ENCODE assay signal across 10 cellular contexts in genomic region chr1:159177273-159177907, GRCh38. TPM values are rescaled to one million over a fixed set of nuclear protein-coding genes. Genes with fewer than 3 reads are reported as not detected.
DNase-seq lines count a peak whose midpoint lies in the region; TF ChIP-seq lines count a peak whose summit lies in the region.
"Had no signal": no experiment of that assay in that cellular context is flagged by ENCODE, and none has a peak within 500 bp of the region (broad histone marks: within the 10 kb centered on the region; RNA-seq: fewer than 3 reads in every experiment).

No MANE protein-coding gene starts in this region.

- TF ChIP-seq CTCF in MCF 10A (IDR thresholded peaks at IDR 0.05; ENCODE audit: unreplicated experiment) (no peak), breast epithelium (IDR thresholded peaks at IDR 0.05) (no peak), prostate gland (IDR thresholded peaks at IDR 0.05) (no peak), lower leg skin (IDR thresholded peaks at IDR 0.05) (no peak)

- no peak overlapping the region for H3K27ac Mint-ChIP-seq in MCF 10A (ENCODE audit: low read depth, unreplicated experiment)
- H3K27ac Mint-ChIP-seq: CD8-positive, alpha-beta memory T cell had no signal

- no peaks in the 10 kb centered on the region for H3K4me1 ChIP-seq in breast epithelium
- no peaks in the 10 kb centered on the region for H3K4me1 ChIP-seq in prostate gland (replicated peaks)

- peaks cover 88% of the 10 kb centered on the region for H3K36me3 Mint-ChIP-seq in MCF 10A (ENCODE audit: insufficient read depth, unreplicated experiment)

- H3K27me3 Mint-ChIP-seq in MCF 10A (ENCODE audit: insufficient read depth, unreplicated experiment): peaks cover 35% of the 10 kb centered on the region

- no peaks in the 10 kb centered on the region for H3K9me3 Mint-ChIP-seq in MCF 10A (ENCODE audit: unreplicated experiment)
- H3K9me3 Mint-ChIP-seq: CD8-positive, alpha-beta memory T cell had no signal

- H3K27ac ChIP-seq in breast epithelium: no peak overlapping the region
- no peak overlapping the region for H3K27ac ChIP-seq in prostate gland
- H3K27ac ChIP-seq: VCaP had no signal

- H3K36me3 ChIP-seq in breast epithelium (no peaks in the 10 kb centered on the region), prostate gland (no peaks in the 10 kb centered on the region)

- H3K27me3 ChIP-seq in breast epithelium (peaks cover 0 to 33% of the 10 kb centered on the region in 2 donors), prostate gland (replicated peaks; ENCODE audit: insufficient read depth) (peaks cover 13% of the 10 kb centered on the region)

- intact Hi-C loops in MCF 10A (cut with micrococcal nuclease): no loop called here
- intact Hi-C loops in breast epithelium (cut with DNase I; ENCODE audit: low total_unique reads): no loop called here
- intact Hi-C loops in prostate gland (cut with DNase I): no loop called here
- intact Hi-C loops in lower leg skin (cut with DNase I; ENCODE audit: low total_unique reads): no loop called here

- TF ChIP-seq POLR2A in breast epithelium (IDR thresholded peaks at IDR 0.05) (no peak), prostate gland (IDR thresholded peaks at IDR 0.05) (no peak), lower leg skin (IDR thresholded peaks at IDR 0.05) (no peak)

- H3K4me3 ChIP-seq in breast epithelium (no peak overlapping the region), prostate gland (no peak overlapping the region), lower leg skin (ENCODE audit: low read depth, poor library complexity, severe bottlenecking) (no peak overlapping the region)

- POLR2A ChIA-PET in MCF 10A (lab: Yijun Ruan, JAX): interaction anchor here (0.7 to 1.1 kb wide), 3 partner anchors 13 to 31 kb away, joined by 3 to 4 read pairs (median 3); no protein-coding TSS in a partner anchor

- H3K4me3 Mint-ChIP-seq in MCF 10A (ENCODE audit: unreplicated experiment): no peak overlapping the region
- H3K4me3 Mint-ChIP-seq: CD8-positive, alpha-beta memory T cell had no signal

- CTCF ChIA-PET in MCF 10A (lab: Yijun Ruan, JAX): interaction anchor here (0.5 to 5.7 kb wide), 10 partner anchors 12 to 314 kb away, joined by 3 to 58 read pairs (median 3); no protein-coding TSS in a partner anchor

- DNase-seq in MCF 10A (ENCODE audit: unreplicated experiment) (peak; percentile 93), breast epithelium (ENCODE audit: low spot score in 2 of 2) (no peak), RPMI8226 (peak; percentile 80), epidermal melanocyte (ENCODE audit: insufficient read length, low spot score) (peak; percentile 49), prostate gland (ENCODE audit: low spot score) (peak; percentile 25), NCI-H1105 treated with DMSO at 0.1 percent for 48 hours (lab: John Stamatoyannopoulos, UW) (no peak), occipital lobe (lab: John Stamatoyannopoulos, UW) (no peak), lower leg skin (ENCODE audit: low spot score in 2 of 2) (no peak)

- H3K9me3 ChIP-seq in breast epithelium: no peaks in the 10 kb centered on the region
- no peaks in the 10 kb centered on the region for H3K9me3 ChIP-seq in prostate gland

- H3K4me1 Mint-ChIP-seq in MCF 10A (ENCODE audit: insufficient read depth, unreplicated experiment): peaks cover 33% of the 10 kb centered on the region
- H3K4me1 Mint-ChIP-seq: CD8-positive, alpha-beta memory T cell had no signal

- BruUV-seq in MCF 10A (replicated peaks; lab: Mats Ljungman, UMichigan): no TSS peak

- WGBS in prostate gland: 6% methylated on average over 3 of the region's 3 CpGs
- whole genome bisulfite sequencing in lower leg skin, 2 donors: 20 to 23% methylated on average over 3 of the region's 3 CpGs

RNA-seq across cellular contexts. Expression of gene CADM3, which starts 6.0 kb away (rescaled TPM):
- total RNA-seq in MCF 10A (2022) (207 and 222 TPM in 2 replicates), breast epithelium (10 to 100 TPM in 2 of 3 donors, 1 to 10 TPM in 1; 5.2 to 22.6 (median 15.2) TPM), prostate gland (1 to 10 TPM in 1 of 2 donors, under 1 TPM in 1; 0.23 to 4.7 TPM), occipital lobe (112 TPM), lower leg skin (10 to 100 TPM in 1 of 4 donors, 1 to 10 TPM in 3; 2.6 to 11.0 (median 6.6) TPM)
- total RNA-seq: CD8-positive, alpha-beta memory T cell had no signal

RNA-seq across cellular contexts. Expression of gene ACKR1, which starts 27.3 kb away (rescaled TPM):
- total RNA-seq in MCF 10A (2022): 45.6 and 47.6 TPM in 2 replicates
- total RNA-seq in breast epithelium: 10 to 100 TPM; 32.3 to 83.2 (median 81.9) TPM
- total RNA-seq in prostate gland: 10 to 100 TPM; 46.8 to 60.4 TPM
- total RNA-seq in occipital lobe: 0.62 TPM
- total RNA-seq in lower leg skin: 100 to 1,000 TPM in 1 of 4 donors, 10 to 100 TPM in 3; 17.4 to 104 (median 46.9) TPM
- total RNA-seq: CD8-positive, alpha-beta memory T cell had no signal

Comparison
In these comparisons a context has a peak if more than half of its experiments do, and no peak if none do; other contexts are left out.
1. DNase-seq: peak in MCF 10A (single experiment), RPMI8226 (single experiment), epidermal melanocyte (single experiment) and prostate gland (single experiment); none in breast epithelium (0 of 2), NCI-H1105 treated with DMSO at 0.1 percent for 48 hours (single experiment), occipital lobe (single experiment) and lower leg skin (0 of 2).
2. RNA of gene ACKR1, which starts 27.3 kb away (total RNA-seq): 32.3 to 83.2 TPM in breast epithelium, 17.4 to 104 TPM in lower leg skin, 46.8 to 60.4 TPM in prostate gland and 45.6 to 47.6 TPM in MCF 10A; 0.62 TPM in occipital lobe (single experiment); every median in the first group is over 10 times any median in the second.